In the genomic region with DNA sequence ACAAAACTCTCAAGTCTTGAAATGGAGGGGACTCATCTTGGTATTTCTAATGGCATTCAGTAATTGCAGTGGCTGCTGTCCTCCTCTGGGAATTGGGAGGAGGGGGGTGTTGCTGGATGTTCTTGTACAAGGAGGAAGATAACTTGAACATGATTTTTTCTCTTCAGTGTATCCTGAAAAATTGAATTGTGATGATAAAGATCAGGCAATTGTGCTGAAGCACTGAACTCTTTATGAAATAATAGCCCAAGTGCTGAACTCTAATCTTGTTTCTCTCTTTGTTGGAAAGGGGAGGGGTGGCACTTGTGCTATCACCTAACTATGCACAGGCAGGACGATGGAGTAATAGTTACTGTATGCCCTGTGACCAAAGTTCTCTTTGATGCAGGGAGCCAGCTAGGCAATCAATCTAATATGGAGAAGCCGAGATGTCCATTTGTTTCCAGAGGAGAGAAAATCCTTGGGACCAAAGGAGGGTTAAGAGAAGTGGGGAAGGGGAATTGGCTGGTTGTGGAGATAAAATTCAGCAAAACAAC, we compare ENCODE assay signal across 16 cellular contexts.
DNase-seq lines count a peak whose midpoint lies in the region; ATAC-seq and TF ChIP-seq lines count a peak whose summit lies in the region.
"Had no signal": no experiment of that assay in that cellular context is flagged by ENCODE, and none has a peak within 500 bp of the region (broad histone marks: within the 10 kb centered on the region; RNA-seq: fewer than 3 reads in every experiment).

No MANE protein-coding gene starts in this region.

- POLR2A ChIA-PET in SK-N-SH (lab: Yijun Ruan, JAX) = no interaction called here

- H3K9me2 ChIP-seq in SK-N-SH = no peaks in the 10 kb centered on the region

- H3K4me1 ChIP-seq in SK-N-SH (ENCODE audit: control insufficient read depth in 1 of 2, insufficient read depth in 2 of 2, low read depth in 1 of 2, low read length in 1 of 2) (peaks cover 0 to 6% of the 10 kb centered on the region in 2 experiments; a peak in 1 of 4 replicates), mucosa of descending colon (ENCODE audit: low read depth) (no peaks in the 10 kb centered on the region)

- TF ChIP-seq CTCF in SK-N-SH (IDR thresholded peaks at IDR 0.05) = no peak
- no peak for TF ChIP-seq CTCF in mucosa of descending colon (IDR thresholded peaks at IDR 0.05)

- no peak overlapping the region for H3K9ac ChIP-seq in SK-N-SH
- H3K9ac ChIP-seq: BLaER1 treated with 17β-estradiol and CSF1 and Interleukin-3, amounts not matched to agents 10 nM and 100 nM had no signal

- no peaks in the 10 kb centered on the region for H3F3A ChIP-seq in SK-N-SH (replicated peaks; ENCODE audit: insufficient read depth)

- no peak overlapping the region for H3K4me2 ChIP-seq in SK-N-SH
- H3K4me2 ChIP-seq: BLaER1 treated with 17β-estradiol and CSF1 and Interleukin-3, amounts not matched to agents 10 nM and 100 nM had no signal

- CTCF ChIA-PET in SK-N-SH (lab: Yijun Ruan, JAX) = interaction anchor here (1.5 kb wide), 1 partner anchor 10 kb away, joined by 3 read pairs; no protein-coding TSS in a partner anchor

- H2AFZ ChIP-seq in SK-N-SH (ENCODE audit: low read depth) = no peak overlapping the region

- H3K79me2 ChIP-seq in SK-N-SH (ENCODE audit: insufficient read depth) = no peaks in the 10 kb centered on the region

- 31% methylated on average over 2 of the region's 2 CpGs for WGBS in SK-N-SH (ENCODE audit: low lambda C conversion rate)

- H3K4me3 ChIP-seq in SK-N-SH (ENCODE audit: low read depth in 2 of 2, low read length in 1 of 2) (no peak overlapping the region), mucosa of descending colon (no peak overlapping the region)
- H3K4me3 ChIP-seq: BLaER1 treated with 17β-estradiol and CSF1 and Interleukin-3, amounts not matched to agents 10 nM and 100 nM; GM12878; K562 had no signal

- H3K27ac ChIP-seq in SK-N-SH (ENCODE audit: low read depth in 2 of 2, low read length in 1 of 2) = no peak overlapping the region
- H3K27ac ChIP-seq: BLaER1 treated with 17β-estradiol and CSF1 and Interleukin-3, amounts not matched to agents 10 nM and 100 nM; HL-60 had no signal

- no peak for DNase-seq in SK-N-SH
- peak; percentile 80 for DNase-seq in SK-N-DZ (ENCODE audit: low spot score)
- DNase-seq in mucosa of descending colon = no peak
- DNase-seq in cerebellar cortex (ENCODE audit: low spot score) = no peak
- DNase-seq: AML-193; CD4-positive, CD25-positive, alpha-beta regulatory T cell; DMS 273 treated with DMSO at 0.1 percent for 48 hours; HCEC 1CT; HFFc6 had no signal

- H4K20me1 ChIP-seq in SK-N-SH (ENCODE audit: insufficient read depth) = no peaks in the 10 kb centered on the region
- H4K20me1 ChIP-seq: BLaER1 treated with 17β-estradiol and CSF1 and Interleukin-3, amounts not matched to agents 10 nM and 100 nM had no signal

- TF ChIP-seq RAD21 in SK-N-SH (IDR thresholded peaks at IDR 0.05; ENCODE audit: low read length) = no peak

- H3K27me3 ChIP-seq in SK-N-SH (ENCODE audit: insufficient read depth) = no peaks in the 10 kb centered on the region
- H3K27me3 ChIP-seq: BLaER1 treated with 17β-estradiol and CSF1 and Interleukin-3, amounts not matched to agents 10 nM and 100 nM had no signal

- ATAC-seq in SK-N-SH treated with all-trans-retinoic acid at 6 μM for 48 hours (no peak), mucosa of descending colon (peak; percentile 25), HG03442 (IDR thresholded peaks at IDR 0.05; ENCODE audit: unreplicated experiment) (no peak), HG03135 (IDR thresholded peaks at IDR 0.05; ENCODE audit: unreplicated experiment) (no peak)
- ATAC-seq: GM12878 had no signal

- intact Hi-C loops in mucosa of descending colon (cut with DNase I, micrococcal nuclease) = no loop called here

- H3K9me3 ChIP-seq in SK-N-SH (no peaks in the 10 kb centered on the region), mucosa of descending colon (no peaks in the 10 kb centered on the region)
- H3K9me3 ChIP-seq: BLaER1 treated with 17β-estradiol and CSF1 and Interleukin-3, amounts not matched to agents 10 nM and 100 nM had no signal

- no peak for TF ChIP-seq EP300 in SK-N-SH (IDR thresholded peaks at IDR 0.05; ENCODE audit: borderline replicate concordance in 1 of 2, low read depth in 1 of 2, low read length in 1 of 2)

- H3K36me3 ChIP-seq in SK-N-SH (replicated peaks in 1 of 2; ENCODE audit: control insufficient read depth in 1 of 2, insufficient read depth in 2 of 2, low read length in 1 of 2) (no peaks in the 10 kb centered on the region), mucosa of descending colon (ENCODE audit: low read depth) (no peaks in the 10 kb centered on the region)
- H3K36me3 ChIP-seq: BLaER1 treated with 17β-estradiol and CSF1 and Interleukin-3, amounts not matched to agents 10 nM and 100 nM had no signal

TF ChIP-seq in SK-N-SH treated with all-trans-retinoic acid at 6 μM for 48 hours, 23 proteins besides CTCF, POLR2A, EP300 and RAD21:
- no peak for TF ChIP-seq TOX (CRISPR knock-in tag; IDR thresholded peaks at IDR 0.05; ENCODE audit: borderline replicate concordance)
- peak; percentile 57 for TF ChIP-seq ISL1 (CRISPR knock-in tag; IDR thresholded peaks at IDR 0.05)

TF ChIP-seq in SK-N-SH, 30 proteins besides CTCF, POLR2A, EP300 and RAD21 (continues in another document):
- TF ChIP-seq, protein P1, sequence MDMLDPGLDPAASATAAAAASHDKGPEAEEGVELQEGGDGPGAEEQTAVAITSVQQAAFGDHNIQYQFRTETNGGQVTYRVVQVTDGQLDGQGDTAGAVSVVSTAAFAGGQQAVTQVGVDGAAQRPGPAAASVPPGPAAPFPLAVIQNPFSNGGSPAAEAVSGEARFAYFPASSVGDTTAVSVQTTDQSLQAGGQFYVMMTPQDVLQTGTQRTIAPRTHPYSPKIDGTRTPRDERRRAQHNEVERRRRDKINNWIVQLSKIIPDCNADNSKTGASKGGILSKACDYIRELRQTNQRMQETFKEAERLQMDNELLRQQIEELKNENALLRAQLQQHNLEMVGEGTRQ (IDR thresholded peaks at IDR 0.05; ENCODE audit: borderline replicate concordance, low read depth, low read length) = no peak
- TF ChIP-seq, protein P2, sequence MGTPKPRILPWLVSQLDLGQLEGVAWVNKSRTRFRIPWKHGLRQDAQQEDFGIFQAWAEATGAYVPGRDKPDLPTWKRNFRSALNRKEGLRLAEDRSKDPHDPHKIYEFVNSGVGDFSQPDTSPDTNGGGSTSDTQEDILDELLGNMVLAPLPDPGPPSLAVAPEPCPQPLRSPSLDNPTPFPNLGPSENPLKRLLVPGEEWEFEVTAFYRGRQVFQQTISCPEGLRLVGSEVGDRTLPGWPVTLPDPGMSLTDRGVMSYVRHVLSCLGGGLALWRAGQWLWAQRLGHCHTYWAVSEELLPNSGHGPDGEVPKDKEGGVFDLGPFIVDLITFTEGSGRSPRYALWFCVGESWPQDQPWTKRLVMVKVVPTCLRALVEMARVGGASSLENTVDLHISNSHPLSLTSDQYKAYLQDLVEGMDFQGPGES (IDR thresholded peaks at IDR 0.05; ENCODE audit: low read depth, low read length) = no peak
- TF ChIP-seq, protein P3, sequence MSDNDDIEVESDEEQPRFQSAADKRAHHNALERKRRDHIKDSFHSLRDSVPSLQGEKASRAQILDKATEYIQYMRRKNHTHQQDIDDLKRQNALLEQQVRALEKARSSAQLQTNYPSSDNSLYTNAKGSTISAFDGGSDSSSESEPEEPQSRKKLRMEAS (IDR thresholded peaks at IDR 0.05; ENCODE audit: low read depth) = no peak
- TF ChIP-seq GABPA (IDR thresholded peaks at IDR 0.05; ENCODE audit: low read depth) (no peak), TEAD4 (IDR thresholded peaks at IDR 0.05; ENCODE audit: borderline replicate concordance, insufficient read depth) (no peak), MEF2A (IDR thresholded peaks at IDR 0.05; ENCODE audit: borderline replicate concordance, low read depth) (no peak), MXI1 (IDR thresholded peaks at IDR 0.05; ENCODE audit: low read depth, low read length) (no peak), NFIC (IDR thresholded peaks at IDR 0.05; ENCODE audit: borderline replicate concordance) (no peak), FOSL2 (IDR thresholded peaks at IDR 0.05; ENCODE audit: borderline replicate concordance, low read depth) (no peak), EZH2phosphoT487 (IDR thresholded peaks at IDR 0.05; ENCODE audit: borderline replicate concordance, low read depth) (no peak), GATA2 (CRISPR knock-in tag; IDR thresholded peaks at IDR 0.05) (no peak), REST (IDR thresholded peaks at IDR 0.05; ENCODE audit: low read depth, low read length) (no peak), TAF1 (IDR thresholded peaks at IDR 0.05; ENCODE audit: borderline replicate concordance, low read depth, low read length) (no peak), CHD2 (IDR thresholded peaks at IDR 0.05; ENCODE audit: low read length, partially characterized antibody) (no peak), SMC3 (IDR thresholded peaks at IDR 0.05; ENCODE audit: low read depth, low read length) (no peak)
